26 cellular contexts compared by ENCODE assay signal in the genomic region with DNA sequence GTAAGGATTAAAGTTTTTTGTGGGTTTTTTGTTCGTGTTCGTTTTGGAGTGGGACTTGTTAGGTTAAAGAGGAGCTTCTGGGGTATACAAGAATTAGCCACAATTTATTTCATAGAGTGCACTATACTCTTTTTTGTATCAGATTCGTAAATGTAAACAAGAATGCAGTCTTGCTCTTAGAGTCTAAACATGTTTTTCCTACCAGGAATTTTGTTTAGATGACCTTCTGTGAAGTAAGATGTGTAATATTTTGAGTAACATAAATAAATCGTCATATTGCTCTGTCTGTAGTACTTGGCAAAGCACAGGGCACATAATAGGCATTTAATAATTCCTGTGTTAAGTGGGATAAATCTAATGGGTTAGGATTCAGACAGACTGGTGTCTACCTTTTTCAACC.
"Had no signal": no experiment of that assay in that cellular context is flagged by ENCODE, and none has a peak within 500 bp of the region (broad histone marks: within the 10 kb centered on the region; RNA-seq: fewer than 3 reads in every experiment).

No MANE protein-coding gene starts in this region.

- H3K27me3 ChIP-seq: foreskin keratinocyte, heart left ventricle, left lung, right atrium auricular region, stomach, thyroid gland, upper lobe of right lung had no signal

- H3K9ac ChIP-seq: parathyroid adenoma had no signal

- H3K27me3 Mint-ChIP-seq: activated CD4-positive, alpha-beta memory T cell treated with anti-CD3 and anti-CD28 coated beads for 36 hours; activated CD4-positive, alpha-beta T cell treated with anti-CD3 and anti-CD28 coated beads, Interleukin-2, amount 10 ng/mL, durations not matched to agents 24 days and 14 days; activated naive CD4-positive, alpha-beta T cell treated with anti-CD3 and anti-CD28 coated beads, Interleukin-2, amount 50 U/mL, for 24 hours; activated naive CD8-positive, alpha-beta T cell treated with anti-CD3 and anti-CD28 coated beads, Interleukin-2, amount 50 U/mL, for 24 hours; naive thymus-derived CD4-positive, alpha-beta T cell; stimulated activated naive B cell treated with anti-CD40 and anti-IgM and Interleukin-4, amounts not matched to agents 10 μg/mL and 1 μg/mL and 100 μg/mL, for 72 hours; T-helper 17 cell had no signal

- H2AFZ ChIP-seq: parathyroid adenoma had no signal

- H3K4me1 ChIP-seq: parathyroid adenoma had no signal

- H3K36me3 ChIP-seq: heart left ventricle, left lung, right atrium auricular region, stomach, thyroid gland, upper lobe of right lung had no signal

- ATAC-seq: activated naive CD8-positive, alpha-beta T cell treated with anti-CD3 and anti-CD28 coated beads, Interleukin-2, amount 50 U/mL, for 24 hours; foreskin keratinocyte; heart left ventricle; left lung; naive thymus-derived CD4-positive, alpha-beta T cell; stimulated activated naive B cell treated with anti-CD40 and anti-IgM and Interleukin-4, amounts not matched to agents 10 μg/mL and 1 μg/mL and 100 μg/mL, for 72 hours; T-helper 17 cell; upper lobe of right lung had no signal

- H3K9me3 Mint-ChIP-seq: activated CD4-positive, alpha-beta memory T cell treated with anti-CD3 and anti-CD28 coated beads for 36 hours; activated CD4-positive, alpha-beta T cell treated with anti-CD3 and anti-CD28 coated beads, Interleukin-2, amount 10 ng/mL, durations not matched to agents 24 days and 14 days; activated naive CD4-positive, alpha-beta T cell treated with anti-CD3 and anti-CD28 coated beads, Interleukin-2, amount 50 U/mL, for 24 hours; activated naive CD8-positive, alpha-beta T cell treated with anti-CD3 and anti-CD28 coated beads, Interleukin-2, amount 50 U/mL, for 24 hours; activated T-helper 1 cell treated with anti-CD3 and anti-CD28 coated beads, Interleukin-12 subunit alpha, Interleukin-12 subunit beta, Interleukin-2, Interleukin-4 antibody, amounts not matched to agents 30 ng/mL and 10 ng/mL and 1 ng/mL, durations not matched to agents 14 hours and 24 hours and 36 hours; naive thymus-derived CD4-positive, alpha-beta T cell; stimulated activated naive B cell treated with anti-CD40 and anti-IgM and Interleukin-4, amounts not matched to agents 10 μg/mL and 1 μg/mL and 100 μg/mL, for 72 hours had no signal

- H3K4me3 Mint-ChIP-seq: activated CD4-positive, alpha-beta memory T cell treated with anti-CD3 and anti-CD28 coated beads for 36 hours; activated CD4-positive, alpha-beta T cell treated with anti-CD3 and anti-CD28 coated beads, Interleukin-2, amount 10 ng/mL, durations not matched to agents 24 days and 14 days; activated naive CD4-positive, alpha-beta T cell treated with anti-CD3 and anti-CD28 coated beads, Interleukin-2, amount 50 U/mL, for 24 hours; activated naive CD8-positive, alpha-beta T cell treated with anti-CD3 and anti-CD28 coated beads, Interleukin-2, amount 50 U/mL, for 24 hours; activated T-helper 1 cell treated with anti-CD3 and anti-CD28 coated beads, Interleukin-12 subunit alpha, Interleukin-12 subunit beta, Interleukin-2, Interleukin-4 antibody, amounts not matched to agents 30 ng/mL and 10 ng/mL and 1 ng/mL, durations not matched to agents 14 hours and 24 hours and 36 hours; stimulated activated naive B cell treated with anti-CD40 and anti-IgM and Interleukin-4, amounts not matched to agents 10 μg/mL and 1 μg/mL and 100 μg/mL, for 72 hours; T-helper 17 cell had no signal

- H3K27ac ChIP-seq: foreskin keratinocyte, heart left ventricle, left lung, parathyroid adenoma, right atrium auricular region, stomach, thyroid gland, upper lobe of right lung had no signal

- H3K4me3 ChIP-seq: heart left ventricle, left lung, lung, right atrium auricular region, stomach, thyroid gland, upper lobe of right lung had no signal

- H3K27ac Mint-ChIP-seq: activated CD4-positive, alpha-beta memory T cell treated with anti-CD3 and anti-CD28 coated beads for 36 hours; activated CD4-positive, alpha-beta T cell treated with anti-CD3 and anti-CD28 coated beads, Interleukin-2, amount 10 ng/mL, durations not matched to agents 24 days and 14 days; activated naive CD4-positive, alpha-beta T cell treated with anti-CD3 and anti-CD28 coated beads, Interleukin-2, amount 50 U/mL, for 24 hours; activated naive CD8-positive, alpha-beta T cell treated with anti-CD3 and anti-CD28 coated beads, Interleukin-2, amount 50 U/mL, for 24 hours; activated T-helper 1 cell treated with anti-CD3 and anti-CD28 coated beads, Interleukin-12 subunit alpha, Interleukin-12 subunit beta, Interleukin-2, Interleukin-4 antibody, amounts not matched to agents 30 ng/mL and 10 ng/mL and 1 ng/mL, durations not matched to agents 14 hours and 24 hours and 36 hours; naive thymus-derived CD4-positive, alpha-beta T cell; stimulated activated naive B cell treated with anti-CD40 and anti-IgM and Interleukin-4, amounts not matched to agents 10 μg/mL and 1 μg/mL and 100 μg/mL, for 72 hours; T-helper 17 cell had no signal

- H3K9me3 ChIP-seq: heart left ventricle, left lung, right atrium auricular region, stomach, thyroid gland, upper lobe of right lung had no signal

- DNase-seq: activated CD4-positive, alpha-beta memory T cell treated with anti-CD3 and anti-CD28 coated beads for 36 hours; activated CD4-positive, alpha-beta T cell treated with anti-CD3 and anti-CD28 coated beads, Interleukin-2, amount 10 ng/mL, durations not matched to agents 24 days and 14 days; activated CD4-positive, CD25-positive, alpha-beta regulatory T cell treated with anti-CD3 and anti-CD28 coated beads, Interleukin-2, amount 50 U/mL, for 72 hours; activated CD8-positive, alpha-beta memory T cell treated with anti-CD3 and anti-CD28 coated beads, Interleukin-2, amount 50 U/mL, for 4 hours; activated naive CD8-positive, alpha-beta T cell treated with anti-CD3 and anti-CD28 coated beads, Interleukin-2, amount 50 U/mL, for 24 hours; activated T-cell treated with anti-CD3 and anti-CD28 coated beads, Interleukin-2, amount 50 U/mL, for 1 hour; anterior cingulate cortex; cortex of kidney; foreskin keratinocyte; heart left ventricle; hypothalamus; left lung; naive thymus-derived CD4-positive, alpha-beta T cell; stimulated activated CD4-positive, alpha-beta T cell treated with anti-CD3 and anti-CD28 coated beads, Interleukin-15, amount 100 ng/mL, for 24 hours; stimulated activated CD4-positive, alpha-beta T cell treated with anti-CD3 and anti-CD28 coated beads, Interleukin-2, amount 100 ng/mL, for 24 hours; stimulated activated naive B cell treated with anti-CD40 and anti-IgM and Interleukin-4, amounts not matched to agents 10 μg/mL and 1 μg/mL and 100 μg/mL, for 72 hours; stomach; T-helper 17 cell; T1000; thyroid gland; upper lobe of right lung had no signal
